In genomic region chr2:137302957-137303356, GRCh38 we compare ENCODE assay signal across 20 cellular contexts.
"Had no signal": no experiment of that assay in that cellular context is flagged by ENCODE, and none has a peak within 500 bp of the region (broad histone marks: within the 10 kb centered on the region; RNA-seq: fewer than 3 reads in every experiment).

No MANE protein-coding gene starts in this region.

- DNase-seq: activated CD4-positive, alpha-beta T cell treated with anti-CD3 and anti-CD28 coated beads for 48 hours; activated CD4-positive, alpha-beta T cell treated with anti-CD3 and anti-CD28 coated beads, Interleukin-2, amount 50 U/mL, for 4 hours; activated CD8-positive, alpha-beta memory T cell treated with anti-CD3 and anti-CD28 coated beads, Interleukin-2, amount 50 U/mL, for 48 hours; activated CD8-positive, alpha-beta T cell treated with anti-CD3 and anti-CD28 coated beads, Interleukin-2, amount 10 ng/mL, durations not matched to agents 7 days and 5 days; activated naive CD4-positive, alpha-beta T cell treated with anti-CD3 and anti-CD28 coated beads, Interleukin-2, amount 50 U/mL, for 16 hours; activated naive CD8-positive, alpha-beta T cell treated with anti-CD3 and anti-CD28 coated beads, Interleukin-2, amount 10 ng/mL, durations not matched to agents 7 days and 5 days; activated T-cell treated with anti-CD3 and anti-CD28 coated beads, Interleukin-2, amount 50 U/mL, for 1 hour; adrenal gland; aorta; central memory CD4-positive, alpha-beta T cell; IMR-90; Kasumi-1; KBM-7; NCI-H1092; NCI-H1417; NCI-H2029; NCI-H526; Peyer's patch; SHP77 treated with DMSO at 0.1 percent for 48 hours had no signal

- ATAC-seq: activated CD4-positive, CD25-positive, alpha-beta regulatory T cell treated with anti-CD3 and anti-CD28 coated beads, Interleukin-2, amount 50 U/mL, for 24 hours; activated CD8-positive, alpha-beta T cell treated with anti-CD3 and anti-CD28 coated beads, Interleukin-2, amount 10 ng/mL, durations not matched to agents 7 days and 5 days had no signal
